ENCODE assay signal across 13 cellular contexts in the genomic region with DNA sequence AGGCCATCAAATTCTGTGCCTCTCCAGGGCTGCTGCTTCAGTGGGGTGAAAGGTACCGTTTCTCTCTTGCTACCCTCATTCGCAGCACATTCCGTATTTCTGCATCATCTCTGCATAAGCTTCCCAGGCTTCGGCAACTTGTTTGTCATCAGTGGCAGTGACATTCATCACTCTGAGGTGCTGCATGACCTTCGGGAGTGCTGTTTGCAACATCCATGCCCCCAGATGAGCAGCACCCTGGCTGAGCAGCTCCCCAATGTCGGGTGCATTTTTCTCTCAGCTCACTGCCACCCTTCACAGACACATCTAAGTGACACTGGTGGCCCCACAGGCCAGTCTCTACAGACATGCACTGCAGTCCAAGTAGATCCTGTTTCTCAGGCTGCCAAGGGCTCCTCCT. TPM values are rescaled to one million over a fixed set of nuclear protein-coding genes. Genes with fewer than 3 reads are reported as not detected.
A peak's percentile ranks its signal among the peaks of the same experiment; 100 is the strongest.
DNase-seq lines count a peak whose midpoint lies in the region; ATAC-seq lines count a peak whose summit lies in the region.
"Had no signal": no experiment of that assay in that cellular context is flagged by ENCODE, and none has a peak within 500 bp of the region (broad histone marks: within the 10 kb centered on the region; RNA-seq: fewer than 3 reads in every experiment).

No MANE protein-coding gene starts in this region.

- H3K36me3 Mint-ChIP-seq in activated T-cell treated with anti-CD3 and anti-CD28 coated beads, Interleukin-2, amount 50 U/mL, for 4 hours (ENCODE audit: insufficient read depth): peaks cover 18% of the 10 kb centered on the region
- peaks cover 33% of the 10 kb centered on the region for H3K36me3 Mint-ChIP-seq in activated T-helper 17 cell treated with anti-CD3 and anti-CD28 coated beads, Interleukin-2, amount 50 U/mL, for 72 hours (ENCODE audit: low read depth)
- peaks cover 0 to 5% (median 0%) of the 10 kb centered on the region in 3 donors for H3K36me3 Mint-ChIP-seq in immature natural killer cell

- peak overlapping the region; percentile 88 for H3K4me3 Mint-ChIP-seq in activated T-cell treated with anti-CD3 and anti-CD28 coated beads, Interleukin-2, amount 50 U/mL, for 4 hours
- H3K4me3 Mint-ChIP-seq in activated T-helper 17 cell treated with anti-CD3 and anti-CD28 coated beads, Interleukin-2, amount 50 U/mL, for 72 hours: peak overlapping the region; percentile 89
- peak overlapping the region; percentile 24 to 98 (median 94) for H3K4me3 Mint-ChIP-seq in immature natural killer cell
- H3K4me3 Mint-ChIP-seq in stimulated activated naive CD8-positive, alpha-beta T cell treated with anti-CD3 and anti-CD28 coated beads, Interleukin-15, amount 100 ng/mL, for 72 hours: peak overlapping the region; percentile 17 to 51

- H3K27ac Mint-ChIP-seq in activated T-helper 17 cell treated with anti-CD3 and anti-CD28 coated beads, Interleukin-2, amount 50 U/mL, for 72 hours: no peak overlapping the region
- H3K27ac Mint-ChIP-seq in immature natural killer cell: peak overlapping the region in 2 of 6 donors; percentile 28 to 69
- H3K27ac Mint-ChIP-seq in stimulated activated naive CD8-positive, alpha-beta T cell treated with anti-CD3 and anti-CD28 coated beads, Interleukin-15, amount 100 ng/mL, for 72 hours: peak overlapping the region in 1 of 2 donors; percentile 83

- H3K9me3 Mint-ChIP-seq in activated T-cell treated with anti-CD3 and anti-CD28 coated beads, Interleukin-2, amount 50 U/mL, for 4 hours: no peaks in the 10 kb centered on the region
- H3K9me3 Mint-ChIP-seq in activated T-helper 17 cell treated with anti-CD3 and anti-CD28 coated beads, Interleukin-2, amount 50 U/mL, for 72 hours: no peaks in the 10 kb centered on the region
- no peaks in the 10 kb centered on the region for H3K9me3 Mint-ChIP-seq in immature natural killer cell
- H3K9me3 Mint-ChIP-seq in stimulated activated naive CD8-positive, alpha-beta T cell treated with anti-CD3 and anti-CD28 coated beads, Interleukin-15, amount 100 ng/mL, for 72 hours: no peaks in the 10 kb centered on the region

- no peaks in the 10 kb centered on the region for H3K27me3 Mint-ChIP-seq in activated T-cell treated with anti-CD3 and anti-CD28 coated beads, Interleukin-2, amount 50 U/mL, for 4 hours (ENCODE audit: low read depth)
- H3K27me3 Mint-ChIP-seq in activated T-helper 17 cell treated with anti-CD3 and anti-CD28 coated beads, Interleukin-2, amount 50 U/mL, for 72 hours: no peaks in the 10 kb centered on the region
- peaks cover 14 to 25% (median 16%) of the 10 kb centered on the region in 3 donors for H3K27me3 Mint-ChIP-seq in immature natural killer cell (ENCODE audit: low read depth in 3 of 3)
- H3K27me3 Mint-ChIP-seq in stimulated activated naive CD8-positive, alpha-beta T cell treated with anti-CD3 and anti-CD28 coated beads, Interleukin-15, amount 100 ng/mL, for 72 hours: peaks cover 1% of the 10 kb centered on the region

- peaks cover 76% of the 10 kb centered on the region for H3K4me1 Mint-ChIP-seq in activated T-cell treated with anti-CD3 and anti-CD28 coated beads, Interleukin-2, amount 50 U/mL, for 4 hours (ENCODE audit: low read depth)
- peaks cover 57% of the 10 kb centered on the region for H3K4me1 Mint-ChIP-seq in activated T-helper 17 cell treated with anti-CD3 and anti-CD28 coated beads, Interleukin-2, amount 50 U/mL, for 72 hours
- peaks cover 79% of the 10 kb centered on the region in 2 donors for H3K4me1 Mint-ChIP-seq in immature natural killer cell
- peaks cover 81% of the 10 kb centered on the region for H3K4me1 Mint-ChIP-seq in stimulated activated naive CD8-positive, alpha-beta T cell treated with anti-CD3 and anti-CD28 coated beads, Interleukin-15, amount 100 ng/mL, for 72 hours

- no peak for DNase-seq in activated T-cell treated with anti-CD3 and anti-CD28 coated beads, Interleukin-2, amount 50 U/mL, for 4 hours
- DNase-seq in activated T-cell treated with anti-CD3 and anti-CD28 coated beads, Interleukin-2, amount 50 U/mL, for 48 hours: no peak
- DNase-seq in immature natural killer cell (no peak), NCI-H1048 (lab: John Stamatoyannopoulos, UW) (no peak), Ammon's horn (ENCODE audit: low spot score) (no peak)
- DNase-seq in stimulated activated naive CD8-positive, alpha-beta T cell treated with anti-CD3 and anti-CD28 coated beads, Interleukin-15, amount 100 ng/mL, for 72 hours: no peak
- DNase-seq: esophagus squamous epithelium, NCI-H1092, NCI-H69, T-helper 1 cell had no signal

- ATAC-seq in activated T-cell treated with anti-CD3 and anti-CD28 coated beads, Interleukin-2, amount 50 U/mL, for 4 hours: no peak
- no peak for ATAC-seq in activated T-helper 17 cell treated with anti-CD3 and anti-CD28 coated beads, Interleukin-2, amount 50 U/mL, for 72 hours (replicated peaks)
- ATAC-seq in stimulated activated naive CD8-positive, alpha-beta T cell treated with anti-CD3 and anti-CD28 coated beads, Interleukin-15, amount 100 ng/mL, for 72 hours: no peak
- no peak for ATAC-seq in HG02610 (IDR thresholded peaks at IDR 0.05; ENCODE audit: unreplicated experiment)
- ATAC-seq: A549 had no signal

RNA-seq across cellular contexts. Expression of gene CREBBP, which starts 3.8 kb away (rescaled TPM):
- total RNA-seq in activated T-cell treated with anti-CD3 and anti-CD28 coated beads, Interleukin-2, amount 50 U/mL, for 4 hours: 10 to 100 TPM; 44.7 to 47.2 (median 45.3) TPM
- 10 to 100 TPM; 55.7 to 58.2 TPM for total RNA-seq in activated T-helper 17 cell treated with anti-CD3 and anti-CD28 coated beads, Interleukin-2, amount 50 U/mL, for 72 hours
- 10 to 100 TPM in 1 of 3 donors, 1 to 10 TPM in 1, under 1 TPM in 1; 0.27 to 23.8 (median 3.9) TPM for polyA plus RNA-seq in immature natural killer cell

Comparison
In these comparisons a context has a peak if more than half of its experiments do, and no peak if none do; other contexts are left out.
1. H3K4me3 Mint-ChIP-seq: peak in every context shown above with its lines; median percentile 94 in immature natural killer cell; 89 in activated T-helper 17 cell treated with anti-CD3 and anti-CD28 coated beads, Interleukin-2, amount 50 U/mL, for 72 hours; 88 in activated T-cell treated with anti-CD3 and anti-CD28 coated beads, Interleukin-2, amount 50 U/mL, for 4 hours; 34 in stimulated activated naive CD8-positive, alpha-beta T cell treated with anti-CD3 and anti-CD28 coated beads, Interleukin-15, amount 100 ng/mL, for 72 hours.